In the genomic region with DNA sequence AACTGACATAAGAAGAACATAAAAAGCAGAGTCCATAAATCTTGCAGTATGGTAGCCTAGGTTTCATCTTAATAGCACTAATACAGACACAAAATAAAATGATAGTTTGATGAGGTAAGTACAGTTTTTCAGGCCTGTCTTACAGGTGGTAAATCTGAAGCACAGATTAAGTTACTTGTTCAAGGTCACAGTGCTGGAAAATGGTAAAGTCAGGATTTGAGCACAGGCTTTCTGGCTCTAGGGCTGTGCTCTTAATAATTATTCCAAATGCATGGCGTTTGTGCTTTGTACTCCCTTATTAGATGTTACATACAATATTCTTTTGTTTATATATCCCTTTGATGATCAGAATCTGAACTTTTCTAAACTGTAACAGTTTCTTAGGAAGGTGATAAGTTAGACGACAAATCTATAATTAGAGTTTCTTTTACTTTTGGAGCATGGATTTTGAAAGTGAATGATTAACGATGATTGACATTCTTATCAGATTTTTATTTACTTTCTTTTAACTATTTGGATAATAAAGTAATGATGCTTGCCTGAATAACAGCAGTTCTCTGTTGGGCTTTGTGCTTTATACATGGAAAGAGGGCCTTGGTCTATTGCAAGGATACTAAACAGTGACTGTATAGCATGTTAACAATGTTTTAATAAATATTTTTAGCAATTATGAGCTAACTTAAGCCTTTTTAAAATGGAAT, we compare ENCODE assay signal across 1 cellular context.
TF ChIP-seq lines count a peak whose summit lies in the region.

No MANE protein-coding gene starts in this region.

TF ChIP-seq in K562, 482 proteins besides CTCF, POLR2A, EP300 and RAD21 (continued from another document):
- TF ChIP-seq, protein P1, sequence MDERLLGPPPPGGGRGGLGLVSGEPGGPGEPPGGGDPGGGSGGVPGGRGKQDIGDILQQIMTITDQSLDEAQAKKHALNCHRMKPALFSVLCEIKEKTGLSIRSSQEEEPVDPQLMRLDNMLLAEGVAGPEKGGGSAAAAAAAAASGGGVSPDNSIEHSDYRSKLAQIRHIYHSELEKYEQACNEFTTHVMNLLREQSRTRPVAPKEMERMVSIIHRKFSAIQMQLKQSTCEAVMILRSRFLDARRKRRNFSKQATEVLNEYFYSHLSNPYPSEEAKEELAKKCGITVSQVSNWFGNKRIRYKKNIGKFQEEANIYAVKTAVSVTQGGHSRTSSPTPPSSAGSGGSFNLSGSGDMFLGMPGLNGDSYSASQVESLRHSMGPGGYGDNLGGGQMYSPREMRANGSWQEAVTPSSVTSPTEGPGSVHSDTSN (CRISPR knock-in tag; IDR thresholded peaks at IDR 0.05; ENCODE audit: low read depth): no peak
- TF ChIP-seq, protein P1 (tag; conservative IDR thresholded peaks at IDR 0.05; ENCODE audit: low read depth): 0 out of 2 replicates have a peak, but pooled peaks have one; percentile 9
- TF ChIP-seq ZNF217 (CRISPR knock-in tag; IDR thresholded peaks at IDR 0.05) (no peak), MCM5 (IDR thresholded peaks at IDR 0.05; ENCODE audit: low read depth) (no peak), CHD1 (IDR thresholded peaks at IDR 0.05; ENCODE audit: low read length) (no peak)
